Comparison of ENCODE assay signal across 14 cellular contexts in the genomic region with DNA sequence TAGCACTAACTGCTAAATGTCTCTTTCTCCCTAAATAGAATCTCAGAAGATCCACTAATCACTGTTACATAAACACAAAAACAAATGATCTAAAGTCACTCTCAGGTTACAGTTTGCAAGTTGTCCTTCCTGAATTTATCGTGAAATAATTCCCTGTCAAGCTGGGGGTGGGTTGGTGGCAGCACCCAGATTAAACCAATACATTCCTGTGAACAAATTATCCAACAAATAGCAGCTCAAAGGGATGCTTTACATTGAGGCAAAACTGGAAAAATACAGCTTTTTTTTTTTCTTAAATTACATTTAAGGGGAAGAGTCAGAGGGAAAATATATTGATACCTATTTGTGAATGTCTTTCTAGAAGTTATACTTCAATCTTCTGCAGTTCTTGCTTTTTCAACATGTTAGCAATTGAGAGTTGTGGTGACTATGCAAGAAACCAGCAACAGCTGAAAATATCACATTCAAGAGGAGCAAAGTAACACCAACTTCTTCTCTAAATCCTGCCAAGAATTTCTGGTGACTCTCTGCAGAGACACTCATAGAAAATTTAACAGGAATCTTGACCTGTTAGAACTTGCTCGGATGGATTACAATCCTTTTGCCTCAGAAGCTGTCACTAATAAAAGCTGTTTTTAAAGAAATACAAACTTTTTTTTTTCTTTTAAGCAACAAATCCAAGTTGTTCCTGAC. TPM values are rescaled to one million over a fixed set of nuclear protein-coding genes. Genes with fewer than 3 reads are reported as not detected.
DNase-seq lines count a peak whose midpoint lies in the region; ATAC-seq and TF ChIP-seq lines count a peak whose summit lies in the region.
"Had no signal": no experiment of that assay in that cellular context is flagged by ENCODE, and none has a peak within 500 bp of the region (broad histone marks: within the 10 kb centered on the region; RNA-seq: fewer than 3 reads in every experiment).

No MANE protein-coding gene starts in this region.

- TF ChIP-seq CTCF in SK-N-SH (IDR thresholded peaks at IDR 0.05) (no peak), dorsolateral prefrontal cortex (IDR thresholded peaks at IDR 0.05 in 54 of 56, conservative IDR thresholded peaks at IDR 0.05 in 2 of 56; ENCODE audit: low read depth in 1 of 56, partially characterized antibody in 56 of 56) (no peak), lung (IDR thresholded peaks at IDR 0.05; ENCODE audit: control extremely low read depth, extremely low read depth) (no peak), thyroid gland (IDR thresholded peaks at IDR 0.05) (no peak)

- H3K36me3 ChIP-seq in SK-N-SH (replicated peaks in 1 of 2; ENCODE audit: control insufficient read depth in 1 of 2, insufficient read depth in 2 of 2, low read length in 1 of 2) (peaks cover 19 to 26% of the 10 kb centered on the region in 2 experiments), lung (ENCODE audit: control insufficient read depth in 2 of 2, insufficient read depth in 2 of 2, low read length in 2 of 2) (no peaks in the 10 kb centered on the region), thyroid gland (no peaks in the 10 kb centered on the region)
- H3K36me3 ChIP-seq: spleen, thoracic aorta had no signal

- no peak overlapping the region for H3K4me3 Mint-ChIP-seq in activated CD4-positive, alpha-beta T cell treated with anti-CD3 and anti-CD28 coated beads, Interleukin-2, amount 10 ng/mL, durations not matched to agents 7 days and 5 days
- H3K4me3 Mint-ChIP-seq: brain had no signal

- 83% methylated on average over 2 of the region's 2 CpGs for WGBS in SK-N-SH (ENCODE audit: low lambda C conversion rate)
- WGBS in lung, 2 donors = 47 to 67% methylated on average over 2 of the region's 2 CpGs
- 32% methylated on average over 2 of the region's 2 CpGs for WGBS in thyroid gland, 2 donors

- H3K4me2 ChIP-seq in SK-N-SH = no peak overlapping the region

- H3K4me1 ChIP-seq in SK-N-SH (ENCODE audit: control insufficient read depth in 1 of 2, insufficient read depth in 2 of 2, low read depth in 1 of 2, low read length in 1 of 2) = peaks cover 0 to 17% of the 10 kb centered on the region in 2 experiments; a peak in 3 of 4 replicates
- H3K4me1 ChIP-seq in lung (ENCODE audit: control insufficient read depth in 2 of 2, insufficient read depth in 2 of 2, low read length in 2 of 2) = peaks cover 2 to 19% of the 10 kb centered on the region in 2 donors
- peaks cover 15 to 16% of the 10 kb centered on the region in 2 donors for H3K4me1 ChIP-seq in thyroid gland

- CTCF ChIA-PET in SK-N-SH (lab: Yijun Ruan, JAX) = interaction anchor here (0.7 to 1.4 kb wide), 4 partner anchors 26 to 101 kb away, joined by 3 to 6 read pairs (median 4); no protein-coding TSS in a partner anchor
- CTCF ChIA-PET in activated CD4-positive, alpha-beta T cell treated with anti-CD3 and anti-CD28 coated beads, Interleukin-2, amount 10 ng/mL, durations not matched to agents 7 days and 5 days (lab: Charles Lee) = interaction anchor here (0.7 kb wide), 1 partner anchor 190 kb away, joined by 3 read pairs; no protein-coding TSS in a partner anchor

- no peaks in the 10 kb centered on the region for H3K27me3 Mint-ChIP-seq in activated CD4-positive, alpha-beta T cell treated with anti-CD3 and anti-CD28 coated beads, Interleukin-2, amount 10 ng/mL, durations not matched to agents 7 days and 5 days
- H3K27me3 Mint-ChIP-seq: brain had no signal

- H3K27ac Mint-ChIP-seq in activated CD4-positive, alpha-beta T cell treated with anti-CD3 and anti-CD28 coated beads, Interleukin-2, amount 10 ng/mL, durations not matched to agents 7 days and 5 days = no peak overlapping the region

- no peaks in the 10 kb centered on the region for H3K9me3 ChIP-seq in SK-N-SH
- H3K9me3 ChIP-seq in lung (ENCODE audit: control insufficient read depth in 2 of 2, insufficient read depth in 1 of 2, low read length in 1 of 2) = no peaks in the 10 kb centered on the region
- no peaks in the 10 kb centered on the region for H3K9me3 ChIP-seq in thyroid gland
- H3K9me3 ChIP-seq: spleen, thoracic aorta had no signal

- H3K9me2 ChIP-seq in SK-N-SH = no peaks in the 10 kb centered on the region

- no peaks in the 10 kb centered on the region for H3K4me1 Mint-ChIP-seq in activated CD4-positive, alpha-beta T cell treated with anti-CD3 and anti-CD28 coated beads, Interleukin-2, amount 10 ng/mL, durations not matched to agents 7 days and 5 days

- H3K36me3 Mint-ChIP-seq in activated CD4-positive, alpha-beta T cell treated with anti-CD3 and anti-CD28 coated beads, Interleukin-2, amount 10 ng/mL, durations not matched to agents 7 days and 5 days (ENCODE audit: low read depth) = no peaks in the 10 kb centered on the region

- intact Hi-C loops in dorsolateral prefrontal cortex (cut with DNase I) (loop anchor here in 1 of 2 donors (10.0 kb wide), 1 partner anchor 190 kb away; no protein-coding TSS in a partner anchor), thyroid gland (cut with DNase I) (no loop called here)

- TF ChIP-seq EP300 in SK-N-SH (IDR thresholded peaks at IDR 0.05; ENCODE audit: borderline replicate concordance in 1 of 2, low read depth in 1 of 2, low read length in 1 of 2) = no peak

- H3K9ac ChIP-seq in SK-N-SH = no peak overlapping the region

- H2AFZ ChIP-seq in SK-N-SH (ENCODE audit: low read depth) = no peak overlapping the region

- POLR2A ChIA-PET in SK-N-SH (lab: Yijun Ruan, JAX) = no interaction called here
- POLR2A ChIA-PET in activated CD4-positive, alpha-beta T cell treated with anti-CD3 and anti-CD28 coated beads, Interleukin-2, amount 10 ng/mL, durations not matched to agents 7 days and 5 days (lab: Charles Lee) = no interaction called here

- no peaks in the 10 kb centered on the region for H3K79me2 ChIP-seq in SK-N-SH (ENCODE audit: insufficient read depth)

- DNase-seq in SK-N-SH (no peak), dorsolateral prefrontal cortex (no peak), lung (ENCODE audit: low spot score) (no peak), thyroid gland (no peak), DMS114 treated with DMSO at 0.1 percent for 48 hours (lab: John Stamatoyannopoulos, UW; ENCODE audit: unreplicated experiment) (no peak), NCI-H510A treated with DMSO at 0.1 percent for 48 hours (lab: John Stamatoyannopoulos, UW) (no peak)
- DNase-seq in activated CD4-positive, alpha-beta T cell treated with anti-CD3 and anti-CD28 coated beads, Interleukin-2, amount 10 ng/mL, durations not matched to agents 7 days and 5 days = no peak
- DNase-seq: 8988T; activated CD4-positive, alpha-beta T cell treated with anti-CD3 and anti-CD28 coated beads for 1 hour; spleen; T-helper 1 cell had no signal

- H3K27ac ChIP-seq in SK-N-SH (ENCODE audit: low read depth in 2 of 2, low read length in 1 of 2) = peak overlapping the region in 1 of 2 experiments; percentile 14; a peak in 2 of 4 replicates
- H3K27ac ChIP-seq in dorsolateral prefrontal cortex = peak overlapping the region in 33 of 59 donors; percentile 6 to 71 (median 37)
- peak overlapping the region in 1 of 2 donors; percentile 33 for H3K27ac ChIP-seq in lung (ENCODE audit: low read depth in 1 of 2, low read length in 1 of 2)
- H3K27ac ChIP-seq in thyroid gland = peak overlapping the region; percentile 61 to 69 (median 66)
- H3K27ac ChIP-seq: spleen, thoracic aorta had no signal

- no peaks in the 10 kb centered on the region for H3K27me3 ChIP-seq in SK-N-SH (ENCODE audit: insufficient read depth)
- no peaks in the 10 kb centered on the region for H3K27me3 ChIP-seq in dorsolateral prefrontal cortex
- no peaks in the 10 kb centered on the region for H3K27me3 ChIP-seq in lung (ENCODE audit: control insufficient read depth, insufficient read depth)
- no peaks in the 10 kb centered on the region for H3K27me3 ChIP-seq in thyroid gland
- H3K27me3 ChIP-seq: spleen had no signal

- no peak for TF ChIP-seq RAD21 in SK-N-SH (IDR thresholded peaks at IDR 0.05; ENCODE audit: low read length)

- H3K9me3 Mint-ChIP-seq in activated CD4-positive, alpha-beta T cell treated with anti-CD3 and anti-CD28 coated beads, Interleukin-2, amount 10 ng/mL, durations not matched to agents 7 days and 5 days = no peaks in the 10 kb centered on the region
- H3K9me3 Mint-ChIP-seq: brain had no signal

- ATAC-seq in SK-N-SH treated with all-trans-retinoic acid at 6 μM for 48 hours (peak; percentile 39), lung (ENCODE audit: insufficient read depth, low FRiP score) (peak; percentile 7)

- no peak for TF ChIP-seq POLR2A in thyroid gland (IDR thresholded peaks at IDR 0.05)

- H3K4me3 ChIP-seq in SK-N-SH (ENCODE audit: low read depth in 2 of 2, low read length in 1 of 2) (no peak overlapping the region), dorsolateral prefrontal cortex (no peak overlapping the region), lung (no peak overlapping the region), thyroid gland (replicated peaks in 1 of 3) (no peak overlapping the region)
- H3K4me3 ChIP-seq: spleen, thoracic aorta had no signal

- H4K20me1 ChIP-seq in SK-N-SH (ENCODE audit: insufficient read depth) = no peaks in the 10 kb centered on the region

- no peaks in the 10 kb centered on the region for H3F3A ChIP-seq in SK-N-SH (replicated peaks; ENCODE audit: insufficient read depth)

TF ChIP-seq in SK-N-SH treated with all-trans-retinoic acid at 6 μM for 48 hours, 23 proteins besides CTCF, POLR2A, EP300 and RAD21 (continues in another document):
- no peak for TF ChIP-seq ESRRG (CRISPR knock-in tag; IDR thresholded peaks at IDR 0.05)
- no peak for TF ChIP-seq ARNTL (CRISPR knock-in tag; IDR thresholded peaks at IDR 0.05; ENCODE audit: borderline replicate concordance, low read depth)
- no peak for TF ChIP-seq ZNF70 (CRISPR knock-in tag; IDR thresholded peaks at IDR 0.05)
- TF ChIP-seq ZNF8 (CRISPR knock-in tag; IDR thresholded peaks at IDR 0.05) = no peak
- TF ChIP-seq ZNF565 (CRISPR knock-in tag; conservative IDR thresholded peaks at IDR 0.05; ENCODE audit: low read depth) = no peak
- TF ChIP-seq ISL1 (CRISPR knock-in tag; IDR thresholded peaks at IDR 0.05) = no peak
- no peak for TF ChIP-seq BACH2 (CRISPR knock-in tag; IDR thresholded peaks at IDR 0.05; ENCODE audit: borderline replicate concordance)

TF ChIP-seq in SK-N-SH, 30 proteins besides CTCF, POLR2A, EP300 and RAD21 (continues in another document):
- TF ChIP-seq CHD2 (IDR thresholded peaks at IDR 0.05; ENCODE audit: low read length, partially characterized antibody) (no peak), GABPA (IDR thresholded peaks at IDR 0.05; ENCODE audit: low read depth) (no peak)

RNA-seq across cellular contexts. Expression of gene LMOD2, which starts 18.9 kb away (rescaled TPM):
- 0.05 TPM in 1 of 2 replicates, not detected in the other for polyA plus RNA-seq in SK-N-SH (2012; rRNA removed)
- 0.01 TPM in 1 of 2 replicates, not detected in the other for polyA plus RNA-seq in SK-N-SH (2012; cell fraction: cytosol; rRNA removed)
- not detected in 2 replicates for polyA plus RNA-seq in SK-N-SH (2012; cell fraction: nucleus; rRNA removed)
- not detected for total RNA-seq in dorsolateral prefrontal cortex
- 1 to 10 TPM in 1 of 2 donors, not detected in 1; 1.1 TPM for total RNA-seq in lung
- not detected for polyA plus RNA-seq in lung
- not detected for total RNA-seq in thyroid gland
- not detected for total RNA-seq in activated CD4-positive, alpha-beta T cell treated with anti-CD3 and anti-CD28 coated beads, Interleukin-2, amount 10 ng/mL, durations not matched to agents 7 days and 5 days
- total RNA-seq: spleen, thoracic aorta had no signal
